19 cellular contexts compared by ENCODE assay signal in genomic region chr3:160130950-160131349, GRCh38.
A peak's percentile ranks its signal among the peaks of the same experiment; 100 is the strongest.
DNase-seq lines count a peak whose midpoint lies in the region; ATAC-seq and TF ChIP-seq lines count a peak whose summit lies in the region.
"Had no signal": no experiment of that assay in that cellular context is flagged by ENCODE, and none has a peak within 500 bp of the region (broad histone marks: within the 10 kb centered on the region; RNA-seq: fewer than 3 reads in every experiment).

No MANE protein-coding gene starts in this region.

- ATAC-seq in lung (ENCODE audit: insufficient read depth, low FRiP score) (peak; percentile 64), GM18870 (IDR thresholded peaks at IDR 0.05; ENCODE audit: unreplicated experiment) (no peak), GM18907 (IDR thresholded peaks at IDR 0.05; ENCODE audit: unreplicated experiment) (no peak)

- POLR2A ChIA-PET in AG04449 (lab: Yijun Ruan, JAX), result no interaction called here

- no peaks in the 10 kb centered on the region for H3K36me3 ChIP-seq in lung (ENCODE audit: control insufficient read depth in 2 of 2, insufficient read depth in 2 of 2, low read length in 2 of 2)
- H3K36me3 ChIP-seq: heart left ventricle, suprapubic skin had no signal

- CTCF ChIA-PET in AG04449 (lab: Yijun Ruan, JAX), result interaction anchor here (1.1 kb wide), 1 partner anchor 8 kb away, joined by 3 read pairs; no protein-coding TSS in a partner anchor

- H3K9me3 ChIP-seq in lung (ENCODE audit: control insufficient read depth in 2 of 2, insufficient read depth in 1 of 2, low read length in 1 of 2), result no peaks in the 10 kb centered on the region
- H3K9me3 ChIP-seq: heart left ventricle, suprapubic skin had no signal

- WGBS in lung, 2 donors, result 62 to 77% methylated on average over 2 of the region's 2 CpGs

- TF ChIP-seq CTCF in AG04449 (IDR thresholded peaks at IDR 0.05; ENCODE audit: insufficient read depth, low read length, missing control alignments) (no peak), choroid plexus epithelial cell (conservative IDR thresholded peaks at IDR 0.05; ENCODE audit: low read depth, low read length) (no peak), lung (IDR thresholded peaks at IDR 0.05; ENCODE audit: control extremely low read depth, extremely low read depth) (no peak)

- peak; percentile 34 for DNase-seq in AG04449 (ENCODE audit: low read depth, low spot score)
- DNase-seq in M059J (ENCODE audit: low read depth), result peak; percentile 63
- peak; percentile 74 for DNase-seq in choroid plexus epithelial cell (ENCODE audit: low read depth)
- DNase-seq in lung (ENCODE audit: low spot score), result peak; percentile 58
- DNase-seq in DMS53 treated with DMSO at 0.1 percent for 48 hours (lab: John Stamatoyannopoulos, UW; ENCODE audit: unreplicated experiment), result no peak
- DNase-seq in SK-N-DZ (ENCODE audit: low spot score), result no peak
- DNase-seq: ACHN; activated CD4-positive, alpha-beta T cell treated with anti-CD3 and anti-CD28 coated beads for 1 hour; activated CD8-positive, alpha-beta memory T cell treated with anti-CD3 and anti-CD28 coated beads, Interleukin-2, amount 50 U/mL, for 48 hours; activated naive CD4-positive, alpha-beta T cell treated with anti-CD3 and anti-CD28 coated beads, Interleukin-2, amount 50 U/mL, for 16 hours; Calu3; caudate nucleus; heart left ventricle; naive B cell; NCI-H187 treated with DMSO at 0.1 percent for 48 hours; NCI-H748 treated with DMSO at 0.1 percent for 48 hours had no signal

- no peaks in the 10 kb centered on the region for H3K27me3 ChIP-seq in lung (ENCODE audit: control insufficient read depth, insufficient read depth)
- H3K27me3 ChIP-seq: heart left ventricle, suprapubic skin had no signal

- H3K4me1 ChIP-seq in lung (ENCODE audit: control insufficient read depth in 2 of 2, insufficient read depth in 2 of 2, low read length in 2 of 2), result peaks cover 0 to 8% of the 10 kb centered on the region in 2 donors
- H3K4me1 ChIP-seq: suprapubic skin had no signal

- H3K4me3 ChIP-seq in AG04449 (ENCODE audit: low read depth, low read length), result no peak overlapping the region
- no peak overlapping the region for H3K4me3 ChIP-seq in choroid plexus epithelial cell (ENCODE audit: low read depth, low read length)
- H3K4me3 ChIP-seq in lung, result no peak overlapping the region
- H3K4me3 ChIP-seq: heart left ventricle, suprapubic skin had no signal

- H3K27ac ChIP-seq in lung (ENCODE audit: low read depth in 1 of 2, low read length in 1 of 2), result no peak overlapping the region
- H3K27ac ChIP-seq: suprapubic skin had no signal

Comparison
In these comparisons a context has a peak if more than half of its experiments do, and no peak if none do; other contexts are left out.
1. DNase-seq: peak in AG04449 (single experiment), M059J (single experiment), choroid plexus epithelial cell (single experiment) and lung (single experiment); none in DMS53 treated with DMSO at 0.1 percent for 48 hours (single experiment) and SK-N-DZ (single experiment).